In genomic region chr7:5653661-5654060, GRCh38 we compare ENCODE assay signal across 24 cellular contexts.
DNase-seq lines count a peak whose midpoint lies in the region; ATAC-seq and TF ChIP-seq lines count a peak whose summit lies in the region.
"Had no signal": no experiment of that assay in that cellular context is flagged by ENCODE, and none has a peak within 500 bp of the region (broad histone marks: within the 10 kb centered on the region; RNA-seq: fewer than 3 reads in every experiment).

No MANE protein-coding gene starts in this region.

- no peaks in the 10 kb centered on the region for H3K4me1 ChIP-seq in Caco-2
- H3K4me1 ChIP-seq: breast epithelium, SJSA1 had no signal

- no peak for TF ChIP-seq CTCF in Caco-2 (IDR thresholded peaks at IDR 0.05; ENCODE audit: insufficient read depth in 1 of 2, low read depth in 1 of 2, low read length in 1 of 2, severe bottlenecking in 1 of 2, unreplicated experiment in 1 of 2)
- no peak for TF ChIP-seq CTCF in RWPE1 (conservative IDR thresholded peaks at IDR 0.05; ENCODE audit: low read depth)
- no peak for TF ChIP-seq CTCF in endothelial cell (IDR thresholded peaks at IDR 0.05; ENCODE audit: unreplicated experiment)

- H3K36me3 Mint-ChIP-seq in Caco-2 (ENCODE audit: insufficient read depth, unreplicated experiment) (peaks cover 50% of the 10 kb centered on the region), endothelial cell (ENCODE audit: low read depth, unreplicated experiment) (peaks cover 26% of the 10 kb centered on the region), naive B cell (peaks cover 2 to 5% of the 10 kb centered on the region in 2 donors)

- no peak for ATAC-seq in naive B cell (ENCODE audit: low read depth in 2 of 2)
- ATAC-seq: activated CD4-positive, CD25-positive, alpha-beta regulatory T cell treated with anti-CD3 and anti-CD28 coated beads, Interleukin-2, amount 50 U/mL, for 24 hours; left ventricle myocardium superior; T-cell; upper lobe of right lung had no signal

- H3K9me3 Mint-ChIP-seq in Caco-2 (ENCODE audit: unreplicated experiment) (no peaks in the 10 kb centered on the region), endothelial cell (ENCODE audit: unreplicated experiment) (no peaks in the 10 kb centered on the region), naive B cell (no peaks in the 10 kb centered on the region)
- H3K9me3 Mint-ChIP-seq: nephron, T-cell had no signal

- no TSS peak for BruUV-seq in Caco-2 (replicated peaks; lab: Mats Ljungman, UMichigan)

- H3K27ac ChIP-seq in RWPE1: peak overlapping the region; percentile 63
- H3K27ac ChIP-seq: breast epithelium, SJSA1, upper lobe of right lung had no signal

- H3K27me3 Mint-ChIP-seq in Caco-2 (ENCODE audit: insufficient read depth, unreplicated experiment) (no peaks in the 10 kb centered on the region), endothelial cell (ENCODE audit: unreplicated experiment) (peaks cover 7% of the 10 kb centered on the region), naive B cell (no peaks in the 10 kb centered on the region)
- H3K27me3 Mint-ChIP-seq: T-cell had no signal

- intact Hi-C loops in Caco-2 (cut with micrococcal nuclease; ENCODE audit: unreplicated experiment): no loop called here

- no peaks in the 10 kb centered on the region for H3K27me3 ChIP-seq in Caco-2 (replicated peaks; ENCODE audit: control insufficient read depth, insufficient read depth, low read length)
- H3K27me3 ChIP-seq: breast epithelium, SJSA1, upper lobe of right lung had no signal

- H3K36me3 ChIP-seq in Caco-2 (ENCODE audit: control insufficient read depth, insufficient read depth, low read length): no peaks in the 10 kb centered on the region
- H3K36me3 ChIP-seq: breast epithelium had no signal

- CTCF ChIA-PET in Caco-2 (lab: Charles Lee): no interaction called here
- CTCF ChIA-PET in RWPE1 (lab: Yijun Ruan, JAX): no interaction called here

- H3K4me3 ChIP-seq in Caco-2 (ENCODE audit: low read depth, low read length): no peak overlapping the region
- H3K4me3 ChIP-seq: breast epithelium, SJSA1, smooth muscle cell, upper lobe of right lung had no signal

- no peak for DNase-seq in Caco-2
- DNase-seq in RWPE1 (ENCODE audit: low spot score): no peak
- DNase-seq in endothelial cell (ENCODE audit: low spot score): no peak
- no peak for DNase-seq in naive B cell
- no peak for DNase-seq in NCI-H345 treated with DMSO at 0.1 percent for 48 hours (lab: John Stamatoyannopoulos, UW; ENCODE audit: unreplicated experiment)
- DNase-seq in NCI-H524 (lab: John Stamatoyannopoulos, UW): no peak
- no peak for DNase-seq in SHP77 (lab: John Stamatoyannopoulos, UW)
- DNase-seq in NCI-H1694 (lab: John Stamatoyannopoulos, UW): no peak
- DNase-seq: activated T-cell treated with anti-CD3 and anti-CD28 coated beads for 4 hours; GF-D8; left ventricle myocardium superior; NCI-H1417 treated with DMSO at 0.1 percent for 48 hours; NCI-H2081 treated with DMSO at 0.1 percent for 48 hours; NCI-H345; NCI-H82; stimulated activated CD4-positive, alpha-beta T cell treated with anti-CD3 and anti-CD28 coated beads, Interleukin-1b, Interleukin-23, amount 100 ng/mL, for 48 hours; stimulated activated CD8-positive, alpha-beta memory T cell treated with anti-CD3 and anti-CD28 coated beads, Interleukin-4, amount 100 ng/mL, for 48 hours; T-cell; upper lobe of right lung had no signal

- no peaks in the 10 kb centered on the region for H3K9me3 ChIP-seq in Caco-2
- H3K9me3 ChIP-seq: breast epithelium, SJSA1, upper lobe of right lung had no signal

- H3K4me3 Mint-ChIP-seq in Caco-2 (ENCODE audit: unreplicated experiment) (no peak overlapping the region), endothelial cell (ENCODE audit: unreplicated experiment) (peak overlapping the region; percentile 70), naive B cell (no peak overlapping the region)
- H3K4me3 Mint-ChIP-seq: nephron, T-cell had no signal

- H3K27ac Mint-ChIP-seq in Caco-2 (ENCODE audit: unreplicated experiment) (peak overlapping the region; percentile 14), endothelial cell (ENCODE audit: unreplicated experiment) (peak overlapping the region; percentile 93), naive B cell (peak overlapping the region in 4 of 6 donors; percentile 3 to 93 (median 24))
- H3K27ac Mint-ChIP-seq: T-cell had no signal

- H3K4me1 Mint-ChIP-seq in Caco-2 (ENCODE audit: low read depth, unreplicated experiment) (peaks cover 4% of the 10 kb centered on the region), endothelial cell (ENCODE audit: unreplicated experiment) (peaks cover 32% of the 10 kb centered on the region), naive B cell (peaks cover 0 to 5% (median 0%) of the 10 kb centered on the region in 3 donors)

- POLR2A ChIA-PET in Caco-2 (lab: Charles Lee): no interaction called here
- POLR2A ChIA-PET in RWPE1 (lab: Yijun Ruan, JAX; ENCODE audit: low non-redundant PET): interaction anchor here (0.7 kb wide), 1 partner anchor 11 kb away, joined by 8 read pairs; no protein-coding TSS in a partner anchor

Comparison
In these comparisons a context has a peak if more than half of its experiments do, and no peak if none do; other contexts are left out.
1. H3K27ac Mint-ChIP-seq: peak in every context shown above with its lines; median percentile 93 in endothelial cell; 24 in naive B cell; 14 in Caco-2.